In the genomic region with DNA sequence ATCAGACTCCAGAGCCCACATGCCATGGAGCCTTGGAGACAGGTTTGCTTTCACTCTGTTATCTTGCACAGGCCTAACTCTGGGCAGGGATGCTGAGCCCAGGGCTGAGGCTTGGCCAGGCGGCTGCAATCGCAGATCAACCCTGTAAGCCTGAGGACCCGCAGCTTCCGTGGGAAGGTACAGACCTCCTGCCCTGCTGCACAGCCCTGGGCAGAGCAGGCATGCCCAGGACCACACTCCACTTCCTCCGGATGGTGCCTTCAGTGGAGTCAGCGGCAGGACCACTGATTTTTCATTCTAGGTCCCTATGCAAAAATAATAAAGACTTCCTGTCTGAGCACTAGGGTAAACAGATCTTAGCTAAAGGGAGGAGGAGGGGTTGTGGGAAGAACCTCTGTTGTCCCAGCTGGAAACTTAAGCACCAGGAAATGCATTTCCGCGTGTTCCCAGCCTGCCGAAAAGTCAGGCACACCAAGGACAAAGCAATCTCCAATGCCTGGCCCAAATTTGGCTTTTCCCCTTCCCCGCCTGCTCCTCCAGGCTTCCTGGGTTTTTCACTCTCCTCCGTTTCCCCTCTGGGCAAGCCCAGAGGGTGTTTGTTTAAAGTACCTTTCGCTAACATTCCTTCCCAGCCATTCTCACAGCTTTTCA, we compare ENCODE assay signal across 14 cellular contexts.
DNase-seq lines count a peak whose midpoint lies in the region; ATAC-seq and TF ChIP-seq lines count a peak whose summit lies in the region.
"Had no signal": no experiment of that assay in that cellular context is flagged by ENCODE, and none has a peak within 500 bp of the region (broad histone marks: within the 10 kb centered on the region; RNA-seq: fewer than 3 reads in every experiment).

No MANE protein-coding gene starts in this region.

- no peaks in the 10 kb centered on the region for H3F3A ChIP-seq in SK-N-SH (replicated peaks; ENCODE audit: insufficient read depth)

- H2AFZ ChIP-seq in SK-N-SH (ENCODE audit: low read depth): no peak overlapping the region

- no peak for TF ChIP-seq CTCF in SK-N-SH (IDR thresholded peaks at IDR 0.05)
- TF ChIP-seq CTCF in choroid plexus epithelial cell (conservative IDR thresholded peaks at IDR 0.05; ENCODE audit: low read depth, low read length): no peak

- H3K9me3 ChIP-seq in SK-N-SH: no peaks in the 10 kb centered on the region
- H3K9me3 ChIP-seq in subcutaneous abdominal adipose tissue (ENCODE audit: control insufficient read depth in 5 of 5, low read length in 5 of 5): peaks cover 0 to 3% (median 0%) of the 10 kb centered on the region in 5 donors
- H3K9me3 ChIP-seq: psoas muscle had no signal

- CTCF ChIA-PET in SK-N-SH (lab: Yijun Ruan, JAX): interaction anchor here (0.6 to 1.8 kb wide), 7 partner anchors 9 to 212 kb away, joined by 3 to 8 read pairs (median 5); no protein-coding TSS in a partner anchor

- POLR2A ChIA-PET in SK-N-SH (lab: Yijun Ruan, JAX): interaction anchor here (1.8 to 7.2 kb wide), 2 partner anchors 15 to 87 kb away, joined by 15 to 40 read pairs; partner anchors contain the start of gene KCTD15

- 52% methylated on average over 12 of the region's 12 CpGs for WGBS in SK-N-SH (ENCODE audit: low lambda C conversion rate)

- H3K4me1 ChIP-seq in SK-N-SH (ENCODE audit: control insufficient read depth in 1 of 2, insufficient read depth in 2 of 2, low read depth in 1 of 2, low read length in 1 of 2) (peaks cover 0 to 29% of the 10 kb centered on the region in 2 experiments; a peak in 1 of 4 replicates), subcutaneous abdominal adipose tissue (ENCODE audit: control insufficient read depth in 5 of 5, insufficient read depth in 5 of 5, low read length in 5 of 5) (peaks cover 0 to 24% (median 4%) of the 10 kb centered on the region in 5 donors)
- H3K4me1 ChIP-seq: psoas muscle had no signal

- ATAC-seq in SK-N-SH treated with all-trans-retinoic acid at 6 μM for 48 hours (no peak; the same call in 2 of the 3 replicates), left lobe of liver (peak; percentile 40), HG03196 (IDR thresholded peaks at IDR 0.05; ENCODE audit: unreplicated experiment) (no peak)

- H3K9ac ChIP-seq in SK-N-SH (no peak overlapping the region), subcutaneous abdominal adipose tissue (ENCODE audit: low read length in 5 of 5) (peak overlapping the region in 1 of 5 donors; percentile 13)

- H3K4me2 ChIP-seq in SK-N-SH: no peak overlapping the region

- peak in 1 of 2 experiments; percentile 51; a peak in 1 of 4 replicates for TF ChIP-seq EP300 in SK-N-SH (IDR thresholded peaks at IDR 0.05; ENCODE audit: borderline replicate concordance in 1 of 2, low read depth in 1 of 2, low read length in 1 of 2)

- H3K9me2 ChIP-seq in SK-N-SH: no peaks in the 10 kb centered on the region

- no peak for TF ChIP-seq RAD21 in SK-N-SH (IDR thresholded peaks at IDR 0.05; ENCODE audit: low read length)

- H3K4me3 ChIP-seq in SK-N-SH (ENCODE audit: low read depth in 2 of 2, low read length in 1 of 2) (no peak overlapping the region), choroid plexus epithelial cell (ENCODE audit: low read depth, low read length) (peak overlapping the region; percentile 17), subcutaneous abdominal adipose tissue (ENCODE audit: low read depth in 1 of 5, low read length in 5 of 5) (peak overlapping the region in 2 of 5 donors; percentile 27 to 53)
- H3K4me3 ChIP-seq: psoas muscle had no signal

- H3K79me2 ChIP-seq in SK-N-SH (ENCODE audit: insufficient read depth): no peaks in the 10 kb centered on the region

- H3K36me3 ChIP-seq in SK-N-SH (replicated peaks in 1 of 2; ENCODE audit: control insufficient read depth in 1 of 2, insufficient read depth in 2 of 2, low read length in 1 of 2) (no peaks in the 10 kb centered on the region), subcutaneous abdominal adipose tissue (ENCODE audit: control insufficient read depth in 5 of 5, insufficient read depth in 5 of 5, low read length in 5 of 5) (no peaks in the 10 kb centered on the region)

- no peaks in the 10 kb centered on the region for H4K20me1 ChIP-seq in SK-N-SH (ENCODE audit: insufficient read depth)

- H3K27me3 ChIP-seq in SK-N-SH (ENCODE audit: insufficient read depth) (no peaks in the 10 kb centered on the region), subcutaneous abdominal adipose tissue (ENCODE audit: control insufficient read depth in 5 of 5, insufficient read depth in 4 of 5, low read length in 5 of 5) (peaks cover 0 to 13% (median 6%) of the 10 kb centered on the region in 5 donors)

- peak; percentile 80 for DNase-seq in SK-N-SH
- DNase-seq in choroid plexus epithelial cell (ENCODE audit: low read depth): peak; percentile 32
- no peak for DNase-seq in left lobe of liver (ENCODE audit: low spot score)
- no peak for DNase-seq in stimulated activated CD4-positive, alpha-beta T cell treated with anti-CD3 and anti-CD28 coated beads, Interleukin-15, amount 100 ng/mL, for 24 hours
- DNase-seq in HK-2 (ENCODE audit: unreplicated experiment): no peak
- DNase-seq: activated T-cell treated with anti-CD3 and anti-CD28 coated beads for 4 hours, cerebellar nuclear complex, KG1, NCI-H226, psoas muscle, T-cell had no signal

- H3K27ac ChIP-seq in SK-N-SH (ENCODE audit: low read depth in 2 of 2, low read length in 1 of 2) (peak overlapping the region in 1 of 2 experiments; percentile 85; a peak in 2 of 4 replicates), subcutaneous abdominal adipose tissue (ENCODE audit: low read depth, low read length) (peak overlapping the region; percentile 11)
- H3K27ac ChIP-seq: psoas muscle had no signal

TF ChIP-seq in SK-N-SH, 30 proteins besides CTCF, POLR2A, EP300 and RAD21:
- TF ChIP-seq, protein P1, sequence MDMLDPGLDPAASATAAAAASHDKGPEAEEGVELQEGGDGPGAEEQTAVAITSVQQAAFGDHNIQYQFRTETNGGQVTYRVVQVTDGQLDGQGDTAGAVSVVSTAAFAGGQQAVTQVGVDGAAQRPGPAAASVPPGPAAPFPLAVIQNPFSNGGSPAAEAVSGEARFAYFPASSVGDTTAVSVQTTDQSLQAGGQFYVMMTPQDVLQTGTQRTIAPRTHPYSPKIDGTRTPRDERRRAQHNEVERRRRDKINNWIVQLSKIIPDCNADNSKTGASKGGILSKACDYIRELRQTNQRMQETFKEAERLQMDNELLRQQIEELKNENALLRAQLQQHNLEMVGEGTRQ (IDR thresholded peaks at IDR 0.05; ENCODE audit: borderline replicate concordance, low read depth, low read length): no peak
- TF ChIP-seq MXI1 (IDR thresholded peaks at IDR 0.05; ENCODE audit: low read depth, low read length): 0 out of 2 replicates have a peak, but pooled peaks have one; percentile 17
- TF ChIP-seq CHD2 (IDR thresholded peaks at IDR 0.05; ENCODE audit: low read length, partially characterized antibody): peak; percentile 26
- 0 out of 2 replicates have a peak, but pooled peaks have one; percentile 23 for TF ChIP-seq RFX5 (IDR thresholded peaks at IDR 0.05; ENCODE audit: low read length)
- TF ChIP-seq GABPA (IDR thresholded peaks at IDR 0.05; ENCODE audit: low read depth): no peak
- peak; percentile 6; the same call in 1 of the 2 replicates for TF ChIP-seq SMC3 (IDR thresholded peaks at IDR 0.05; ENCODE audit: low read depth, low read length)
- peak; percentile 60 for TF ChIP-seq FOXJ3 (CRISPR knock-in tag; IDR thresholded peaks at IDR 0.05)
- TF ChIP-seq RXRA (IDR thresholded peaks at IDR 0.05; ENCODE audit: borderline replicate concordance, low read depth): no peak
- no peak for TF ChIP-seq MAX (IDR thresholded peaks at IDR 0.05; ENCODE audit: low read depth)
- peak; percentile 75 for TF ChIP-seq GATA2 (CRISPR knock-in tag; IDR thresholded peaks at IDR 0.05)

TF ChIP-seq in SK-N-SH treated with all-trans-retinoic acid at 6 μM for 48 hours, 23 proteins besides CTCF, POLR2A, EP300 and RAD21:
- no peak for TF ChIP-seq TOX (CRISPR knock-in tag; IDR thresholded peaks at IDR 0.05; ENCODE audit: borderline replicate concordance)
- no peak for TF ChIP-seq TCF4 (CRISPR knock-in tag; IDR thresholded peaks at IDR 0.05; ENCODE audit: borderline replicate concordance)
- no peak for TF ChIP-seq ZNF70 (CRISPR knock-in tag; IDR thresholded peaks at IDR 0.05)
- no peak for TF ChIP-seq ESRRG (CRISPR knock-in tag; IDR thresholded peaks at IDR 0.05)
- TF ChIP-seq CSRNP3 (CRISPR knock-in tag; IDR thresholded peaks at IDR 0.05): no peak
- TF ChIP-seq ISL1 (CRISPR knock-in tag; IDR thresholded peaks at IDR 0.05): no peak
- TF ChIP-seq BACH2 (CRISPR knock-in tag; IDR thresholded peaks at IDR 0.05; ENCODE audit: borderline replicate concordance): no peak
- no peak for TF ChIP-seq ZFP3 (CRISPR knock-in tag; IDR thresholded peaks at IDR 0.05)
- no peak for TF ChIP-seq GLIS3 (CRISPR knock-in tag; IDR thresholded peaks at IDR 0.05)
TF ChIP-seq in SK-N-SH treated with all-trans-retinoic acid at 6 μM for 48 hours: peak in this region for 0.

Comparison
In these comparisons a context has a peak if more than half of its experiments do, and no peak if none do; other contexts are left out.
1. DNase-seq: peak in SK-N-SH (single experiment) and choroid plexus epithelial cell (single experiment); none in left lobe of liver (single experiment), stimulated activated CD4-positive, alpha-beta T cell treated with anti-CD3 and anti-CD28 coated beads, Interleukin-15, amount 100 ng/mL, for 24 hours (single experiment) and HK-2 (single experiment).